Comparison of ENCODE assay signal across 26 cellular contexts in the genomic region with DNA sequence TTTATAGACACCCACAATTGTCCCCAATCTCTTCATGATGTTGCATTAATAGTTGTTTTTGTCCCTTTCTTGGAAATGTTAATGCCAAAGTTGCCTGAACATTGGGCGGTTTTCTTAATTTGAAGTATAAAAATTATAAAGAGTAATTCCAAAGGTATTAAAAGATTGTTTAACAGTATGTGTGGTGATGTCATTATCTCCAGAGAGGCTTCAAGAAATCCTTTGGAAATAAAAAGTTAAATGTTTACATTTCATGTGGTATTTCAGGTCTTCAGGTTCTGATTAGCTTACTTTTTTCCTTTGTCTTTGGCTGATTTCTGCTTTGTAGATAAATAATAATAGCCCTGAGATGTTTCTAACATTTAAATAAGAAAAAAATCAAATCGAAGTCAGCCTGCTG. TPM values are rescaled to one million over a fixed set of nuclear protein-coding genes. Genes with fewer than 3 reads are reported as not detected.
"Had no signal": no experiment of that assay in that cellular context is flagged by ENCODE, and none has a peak within 500 bp of the region (broad histone marks: within the 10 kb centered on the region; RNA-seq: fewer than 3 reads in every experiment).

No MANE protein-coding gene starts in this region.

- H3K36me3 ChIP-seq: brain microvascular endothelial cell, breast epithelium had no signal

- H3K4me1 Mint-ChIP-seq: activated B cell treated with CpG ODN at 0.5 μM for 24 hours; activated CD4-positive, alpha-beta T cell treated with anti-CD3 and anti-CD28 coated beads, Interleukin-2, amount 10 ng/mL, durations not matched to agents 24 days and 14 days; activated naive CD4-positive, alpha-beta T cell treated with anti-CD3 and anti-CD28 coated beads, Interleukin-2, amount 10 ng/mL, durations not matched to agents 7 days and 5 days; activated naive CD4-positive, alpha-beta T cell treated with anti-CD3 and anti-CD28 coated beads, Interleukin-2, amount 50 U/mL, for 24 hours; activated naive CD8-positive, alpha-beta T cell treated with anti-CD3 and anti-CD28 coated beads, Interleukin-2, amount 10 ng/mL, durations not matched to agents 7 days and 5 days; activated naive CD8-positive, alpha-beta T cell treated with anti-CD3 and anti-CD28 coated beads, Interleukin-2, amount 50 U/mL, for 24 hours had no signal

- H3K4me3 Mint-ChIP-seq: activated B cell treated with CpG ODN at 0.5 μM for 24 hours; activated CD4-positive, alpha-beta memory T cell treated with anti-CD3 and anti-CD28 coated beads for 36 hours; activated CD4-positive, alpha-beta T cell treated with anti-CD3 and anti-CD28 coated beads, Interleukin-2, amount 10 ng/mL, durations not matched to agents 24 days and 14 days; activated CD8-positive, alpha-beta T cell treated with anti-CD3 and anti-CD28 coated beads for 36 hours; activated naive CD4-positive, alpha-beta T cell treated with anti-CD3 and anti-CD28 coated beads, Interleukin-2, amount 10 ng/mL, durations not matched to agents 7 days and 5 days; activated naive CD4-positive, alpha-beta T cell treated with anti-CD3 and anti-CD28 coated beads, Interleukin-2, amount 50 U/mL, for 24 hours; activated naive CD8-positive, alpha-beta T cell; activated naive CD8-positive, alpha-beta T cell treated with anti-CD3 and anti-CD28 coated beads, Interleukin-2, amount 10 ng/mL, durations not matched to agents 7 days and 5 days; activated naive CD8-positive, alpha-beta T cell treated with anti-CD3 and anti-CD28 coated beads, Interleukin-2, amount 50 U/mL, for 24 hours; activated T-cell treated with anti-CD3 and anti-CD28 coated beads, Interleukin-2, amount 50 U/mL, for 4 hours; T-helper 1 cell treated with Interleukin-12 subunit alpha and Interleukin-12 subunit beta and Interleukin-4 antibody, amounts not matched to agents 30 μg/mL and 1 μg/mL, for 36 hours; T-helper 2 cell treated with Interferon-gamma antibody and Interleukin-4, amounts not matched to agents 5 μg/mL and 100 μg/mL, for 36 hours had no signal

- H3K27me3 Mint-ChIP-seq: activated B cell treated with CpG ODN at 0.5 μM for 24 hours; activated CD4-positive, alpha-beta memory T cell treated with anti-CD3 and anti-CD28 coated beads for 36 hours; activated CD4-positive, alpha-beta T cell treated with anti-CD3 and anti-CD28 coated beads, Interleukin-2, amount 10 ng/mL, durations not matched to agents 24 days and 14 days; activated CD8-positive, alpha-beta T cell treated with anti-CD3 and anti-CD28 coated beads for 36 hours; activated naive CD4-positive, alpha-beta T cell treated with anti-CD3 and anti-CD28 coated beads, Interleukin-2, amount 10 ng/mL, durations not matched to agents 7 days and 5 days; activated naive CD4-positive, alpha-beta T cell treated with anti-CD3 and anti-CD28 coated beads, Interleukin-2, amount 50 U/mL, for 24 hours; activated naive CD8-positive, alpha-beta T cell; activated naive CD8-positive, alpha-beta T cell treated with anti-CD3 and anti-CD28 coated beads, Interleukin-2, amount 50 U/mL, for 24 hours had no signal

- H3K27ac Mint-ChIP-seq: activated B cell treated with CpG ODN at 0.5 μM for 24 hours; activated CD4-positive, alpha-beta memory T cell treated with anti-CD3 and anti-CD28 coated beads for 36 hours; activated CD4-positive, alpha-beta T cell treated with anti-CD3 and anti-CD28 coated beads, Interleukin-2, amount 10 ng/mL, durations not matched to agents 24 days and 14 days; activated CD8-positive, alpha-beta T cell treated with anti-CD3 and anti-CD28 coated beads for 36 hours; activated naive CD4-positive, alpha-beta T cell treated with anti-CD3 and anti-CD28 coated beads, Interleukin-2, amount 10 ng/mL, durations not matched to agents 7 days and 5 days; activated naive CD4-positive, alpha-beta T cell treated with anti-CD3 and anti-CD28 coated beads, Interleukin-2, amount 50 U/mL, for 24 hours; activated naive CD8-positive, alpha-beta T cell; activated naive CD8-positive, alpha-beta T cell treated with anti-CD3 and anti-CD28 coated beads, Interleukin-2, amount 10 ng/mL, durations not matched to agents 7 days and 5 days; activated naive CD8-positive, alpha-beta T cell treated with anti-CD3 and anti-CD28 coated beads, Interleukin-2, amount 50 U/mL, for 24 hours; activated T-helper 2 cell treated with anti-CD3 and anti-CD28 coated beads, Interferon-gamma antibody, Interleukin-2, Interleukin-4, amounts not matched to agents 10 μg/mL and 5 μg/mL and 100 μg/mL, durations not matched to agents 14 hours and 24 hours and 36 hours; T-helper 1 cell treated with Interleukin-12 subunit alpha and Interleukin-12 subunit beta and Interleukin-4 antibody, amounts not matched to agents 30 μg/mL and 1 μg/mL, for 36 hours; T-helper 2 cell treated with Interferon-gamma antibody and Interleukin-4, amounts not matched to agents 5 μg/mL and 100 μg/mL, for 36 hours had no signal

- ATAC-seq: activated T-cell treated with anti-CD3 and anti-CD28 coated beads, Interleukin-2, amount 50 U/mL, for 4 hours had no signal

- DNase-seq: activated B cell treated with CpG ODN at 0.5 μM for 24 hours; activated CD4-positive, alpha-beta T cell treated with anti-CD3 and anti-CD28 coated beads, Interleukin-2, amount 50 U/mL, for 1 hour; activated CD4-positive, alpha-beta T cell treated with anti-CD3 and anti-CD28 coated beads, Interleukin-2, amount 50 U/mL, for 4 hours; activated gamma-delta T cell treated with Interleukin-2 at 50 U/mL for 16 hours; activated T-cell treated with anti-CD3 and anti-CD28 coated beads for 4 hours; activated T-cell treated with anti-CD3 and anti-CD28 coated beads, Interleukin-2, amount 50 U/mL, for 1 hour; activated T-cell treated with anti-CD3 and anti-CD28 coated beads, Interleukin-2, amount 50 U/mL, for 4 hours; central memory CD4-positive, alpha-beta T cell; T-helper 9 cell had no signal

- FAIRE-seq: TTC549 had no signal

- H3K27ac ChIP-seq: ascending aorta, brain microvascular endothelial cell, breast epithelium, VCaP had no signal

- H3K9me3 Mint-ChIP-seq: activated CD4-positive, alpha-beta T cell treated with anti-CD3 and anti-CD28 coated beads, Interleukin-2, amount 10 ng/mL, durations not matched to agents 24 days and 14 days; activated CD8-positive, alpha-beta T cell treated with anti-CD3 and anti-CD28 coated beads for 36 hours; activated naive CD4-positive, alpha-beta T cell treated with anti-CD3 and anti-CD28 coated beads, Interleukin-2, amount 50 U/mL, for 24 hours; activated naive CD8-positive, alpha-beta T cell treated with anti-CD3 and anti-CD28 coated beads, Interleukin-2, amount 10 ng/mL, durations not matched to agents 7 days and 5 days; activated T-helper 2 cell treated with anti-CD3 and anti-CD28 coated beads, Interferon-gamma antibody, Interleukin-2, Interleukin-4, amounts not matched to agents 10 μg/mL and 5 μg/mL and 100 μg/mL, durations not matched to agents 14 hours and 24 hours and 36 hours; T-helper 1 cell treated with Interleukin-12 subunit alpha and Interleukin-12 subunit beta and Interleukin-4 antibody, amounts not matched to agents 30 μg/mL and 1 μg/mL, for 36 hours; T-helper 2 cell treated with Interferon-gamma antibody and Interleukin-4, amounts not matched to agents 5 μg/mL and 100 μg/mL, for 36 hours had no signal

- H3K4me3 ChIP-seq: ascending aorta, breast epithelium had no signal

- H3K27me3 ChIP-seq: ascending aorta, brain microvascular endothelial cell, breast epithelium had no signal

- H3K9me3 ChIP-seq: ascending aorta, breast epithelium had no signal

- H3K4me1 ChIP-seq: ascending aorta, breast epithelium had no signal

RNA-seq across cellular contexts. Expression of a gene that starts 29.3 kb away (rescaled TPM):
- total RNA-seq: activated B cell treated with CpG ODN at 0.5 μM for 24 hours; activated CD4-positive, alpha-beta memory T cell treated with anti-CD3 and anti-CD28 coated beads for 36 hours; activated CD4-positive, alpha-beta T cell treated with anti-CD3 and anti-CD28 coated beads, Interleukin-2, amount 10 ng/mL, durations not matched to agents 24 days and 14 days; activated CD8-positive, alpha-beta memory T cell treated with anti-CD3 and anti-CD28 coated beads for 36 hours; activated CD8-positive, alpha-beta T cell treated with anti-CD3 and anti-CD28 coated beads for 36 hours; activated naive CD8-positive, alpha-beta T cell treated with anti-CD3 and anti-CD28 coated beads, Interleukin-2, amount 10 ng/mL, durations not matched to agents 7 days and 5 days; activated T-helper 2 cell treated with anti-CD3 and anti-CD28 coated beads, Interferon-gamma antibody, Interleukin-2, Interleukin-4, amounts not matched to agents 10 μg/mL and 5 μg/mL and 100 μg/mL, durations not matched to agents 14 hours and 24 hours and 36 hours had no signal
